In genomic region chr18:36181898-36182506, GRCh38 we compare ENCODE assay signal across 17 cellular contexts. TPM values are rescaled to one million over a fixed set of nuclear protein-coding genes. Genes with fewer than 3 reads are reported as not detected.
"Had no signal": no experiment of that assay in that cellular context is flagged by ENCODE, and none has a peak within 500 bp of the region (broad histone marks: within the 10 kb centered on the region; RNA-seq: fewer than 3 reads in every experiment).

No MANE protein-coding gene starts in this region.

- DNase-seq: activated CD4-positive, alpha-beta T cell treated with anti-CD3 and anti-CD28 coated beads, Interleukin-2, amount 10 ng/mL, durations not matched to agents 24 days and 14 days; activated CD8-positive, alpha-beta T cell treated with anti-CD3 and anti-CD28 coated beads for 36 hours; activated naive CD4-positive, alpha-beta T cell treated with Interleukin-2 at 50 U/mL for 16 hours; activated naive CD8-positive, alpha-beta T cell treated with anti-CD3 and anti-CD28 coated beads, Interleukin-2, amount 10 ng/mL, durations not matched to agents 7 days and 5 days; activated T-cell treated with anti-CD3 and anti-CD28 coated beads, Interleukin-2, amount 50 U/mL, for 1 hour; body of pancreas; caudate nucleus; colonic mucosa; hippocampal formation; islet precursor cell; left colon had no signal

- ATAC-seq: activated CD8-positive, alpha-beta T cell treated with anti-CD3 and anti-CD28 coated beads for 36 hours; body of pancreas; left colon had no signal

- H3K27ac Mint-ChIP-seq: activated CD4-positive, alpha-beta T cell treated with anti-CD3 and anti-CD28 coated beads, Interleukin-2, amount 10 ng/mL, durations not matched to agents 24 days and 14 days; activated CD8-positive, alpha-beta T cell treated with anti-CD3 and anti-CD28 coated beads for 36 hours; activated naive CD8-positive, alpha-beta T cell treated with anti-CD3 and anti-CD28 coated beads, Interleukin-2, amount 10 ng/mL, durations not matched to agents 7 days and 5 days; activated T-helper 2 cell treated with anti-CD3 and anti-CD28 coated beads, Interferon-gamma antibody, Interleukin-2, Interleukin-4, amounts not matched to agents 10 μg/mL and 5 μg/mL and 100 μg/mL, durations not matched to agents 14 hours and 24 hours and 36 hours; progenitor cell of endocrine pancreas; stimulated activated naive CD8-positive, alpha-beta T cell treated with anti-CD3 and anti-CD28 coated beads, Interleukin-15, Interleukin-2, amounts not matched to agents 100 ng/mL and 50 ng/mL, for 24 hours had no signal

- H3K27ac ChIP-seq: body of pancreas, colonic mucosa, suprapubic skin had no signal

- H3K36me3 ChIP-seq: colonic mucosa had no signal

- H3K4me1 ChIP-seq: colonic mucosa had no signal

- H3K27me3 ChIP-seq: body of pancreas, colonic mucosa, esophagus muscularis mucosa, suprapubic skin had no signal

- H3K4me3 ChIP-seq: body of pancreas, colonic mucosa, esophagus muscularis mucosa, suprapubic skin had no signal

- H3K27me3 Mint-ChIP-seq: activated naive CD8-positive, alpha-beta T cell treated with anti-CD3 and anti-CD28 coated beads, Interleukin-2, amount 10 ng/mL, durations not matched to agents 7 days and 5 days; stimulated activated naive CD8-positive, alpha-beta T cell treated with anti-CD3 and anti-CD28 coated beads, Interleukin-15, Interleukin-2, amounts not matched to agents 100 ng/mL and 50 ng/mL, for 24 hours had no signal

- H3K4me3 Mint-ChIP-seq: activated CD4-positive, alpha-beta T cell treated with anti-CD3 and anti-CD28 coated beads, Interleukin-2, amount 10 ng/mL, durations not matched to agents 24 days and 14 days; activated CD8-positive, alpha-beta T cell treated with anti-CD3 and anti-CD28 coated beads for 36 hours; activated naive CD8-positive, alpha-beta T cell treated with anti-CD3 and anti-CD28 coated beads, Interleukin-2, amount 10 ng/mL, durations not matched to agents 7 days and 5 days; stimulated activated naive CD8-positive, alpha-beta T cell treated with anti-CD3 and anti-CD28 coated beads, Interleukin-15, Interleukin-2, amounts not matched to agents 100 ng/mL and 50 ng/mL, for 24 hours had no signal

- H3K9me3 Mint-ChIP-seq: activated CD4-positive, alpha-beta T cell treated with anti-CD3 and anti-CD28 coated beads, Interleukin-2, amount 10 ng/mL, durations not matched to agents 24 days and 14 days; activated CD8-positive, alpha-beta T cell treated with anti-CD3 and anti-CD28 coated beads for 36 hours; activated naive CD8-positive, alpha-beta T cell treated with anti-CD3 and anti-CD28 coated beads, Interleukin-2, amount 10 ng/mL, durations not matched to agents 7 days and 5 days; activated T-helper 2 cell treated with anti-CD3 and anti-CD28 coated beads, Interferon-gamma antibody, Interleukin-2, Interleukin-4, amounts not matched to agents 10 μg/mL and 5 μg/mL and 100 μg/mL, durations not matched to agents 14 hours and 24 hours and 36 hours; stimulated activated naive CD8-positive, alpha-beta T cell treated with anti-CD3 and anti-CD28 coated beads, Interleukin-15, Interleukin-2, amounts not matched to agents 100 ng/mL and 50 ng/mL, for 24 hours had no signal

RNA-seq across cellular contexts. Expression of gene MOCOS, which starts 5.3 kb away (rescaled TPM):
- polyA plus RNA-seq: neural cell had no signal
